Comparison of ENCODE assay signal across 8 cellular contexts in the genomic region with DNA sequence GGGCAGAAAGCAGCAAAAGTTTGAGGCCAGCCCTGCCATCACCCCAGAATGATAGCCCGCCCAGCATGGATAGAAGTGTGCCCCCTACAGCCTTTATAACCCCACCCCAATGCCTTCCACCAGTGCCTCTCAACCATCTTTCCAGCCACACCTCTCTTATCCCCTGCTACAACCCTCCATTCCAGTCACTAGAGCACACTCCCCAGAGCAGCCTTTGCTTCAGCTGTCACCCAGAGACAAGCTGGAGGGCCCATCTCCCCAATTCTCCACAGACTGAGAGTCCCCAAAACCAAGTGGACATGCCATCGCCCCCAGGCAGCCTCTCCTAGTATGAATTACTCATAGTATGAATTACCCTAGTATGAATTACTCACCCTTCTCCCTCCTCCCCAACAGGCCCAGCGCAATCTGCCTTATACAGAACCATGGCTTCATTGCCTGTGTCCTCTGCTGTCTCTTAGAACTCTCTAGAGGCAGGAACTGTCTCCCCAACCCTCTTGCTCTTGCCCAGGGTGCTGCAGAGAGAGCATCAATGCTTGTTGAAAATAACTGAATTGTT. TPM values are rescaled to one million over a fixed set of nuclear protein-coding genes. Genes with fewer than 3 reads are reported as not detected.
DNase-seq lines count a peak whose midpoint lies in the region; FAIRE-seq and TF ChIP-seq lines count a peak whose summit lies in the region.
"Had no signal": no experiment of that assay in that cellular context is flagged by ENCODE, and none has a peak within 500 bp of the region (broad histone marks: within the 10 kb centered on the region; RNA-seq: fewer than 3 reads in every experiment).

No MANE protein-coding gene starts in this region.

- H3K4me2 ChIP-seq in keratinocyte (ENCODE audit: control insufficient read depth, extremely low read depth, insufficient read depth, low read depth, low read length): peak overlapping the region; percentile 17

- no peaks in the 10 kb centered on the region for H3K9me3 Mint-ChIP-seq in activated T-helper 1 cell treated with anti-CD3 and anti-CD28 coated beads, Interleukin-12 subunit alpha, Interleukin-12 subunit beta, Interleukin-2, Interleukin-4 antibody, amounts not matched to agents 30 ng/mL and 10 ng/mL and 1 ng/mL, durations not matched to agents 14 hours and 24 hours and 36 hours
- H3K9me3 Mint-ChIP-seq in stimulated activated naive CD8-positive, alpha-beta T cell treated with anti-CD3 and anti-CD28 coated beads, Interleukin-15, Interleukin-2, amounts not matched to agents 100 ng/mL and 50 ng/mL, for 24 hours: no peaks in the 10 kb centered on the region

- no peak for DNase-seq in activated T-helper 1 cell treated with anti-CD3 and anti-CD28 coated beads, Interleukin-12 subunit alpha, Interleukin-12 subunit beta, Interleukin-2, Interleukin-4 antibody, amounts not matched to agents 30 ng/mL and 10 ng/mL and 1 ng/mL, durations not matched to agents 14 hours and 24 hours and 36 hours (ENCODE audit: low spot score)
- DNase-seq in keratinocyte (ENCODE audit: low read depth, low spot score): no peak
- no peak for DNase-seq in NOMO-1 treated with DMSO at 0.1 percent for 48 hours (lab: John Stamatoyannopoulos, UW; ENCODE audit: unreplicated experiment)
- no peak for DNase-seq in midbrain (lab: John Stamatoyannopoulos, UW)
- DNase-seq in AG08396 (ENCODE audit: low spot score): no peak

- H3K4me1 ChIP-seq in HUES64 (ENCODE audit: insufficient read depth, low read length) (peaks cover 69% of the 10 kb centered on the region), keratinocyte (ENCODE audit: control insufficient read depth, extremely low read depth, insufficient read depth, low read length) (peaks cover 94% of the 10 kb centered on the region)

- FAIRE-seq in keratinocyte (lab: Jason Lieb, UNC): peak; percentile 83
- FAIRE-seq: colon had no signal

- no peaks in the 10 kb centered on the region for H3K27me3 ChIP-seq in HUES64 (ENCODE audit: insufficient read depth, low read length)
- no peaks in the 10 kb centered on the region for H3K27me3 ChIP-seq in keratinocyte (ENCODE audit: control insufficient read depth, extremely low read depth, insufficient read depth, low read length)

- H3K4me3 Mint-ChIP-seq in activated T-helper 1 cell treated with anti-CD3 and anti-CD28 coated beads, Interleukin-12 subunit alpha, Interleukin-12 subunit beta, Interleukin-2, Interleukin-4 antibody, amounts not matched to agents 30 ng/mL and 10 ng/mL and 1 ng/mL, durations not matched to agents 14 hours and 24 hours and 36 hours: peak overlapping the region; percentile 63
- peak overlapping the region; percentile 60 for H3K4me3 Mint-ChIP-seq in stimulated activated naive CD8-positive, alpha-beta T cell treated with anti-CD3 and anti-CD28 coated beads, Interleukin-15, Interleukin-2, amounts not matched to agents 100 ng/mL and 50 ng/mL, for 24 hours

- peaks cover 17% of the 10 kb centered on the region; the same call in 1 of the 2 replicates for H3K36me3 ChIP-seq in HUES64 (ENCODE audit: insufficient read depth, low read length)
- H3K36me3 ChIP-seq in keratinocyte (ENCODE audit: control insufficient read depth in 2 of 2, extremely low read depth in 1 of 2, insufficient read depth in 2 of 2, low read length in 2 of 2): peaks cover 31 to 50% of the 10 kb centered on the region in 2 experiments

- peaks cover 8% of the 10 kb centered on the region for H3K9me1 ChIP-seq in keratinocyte (ENCODE audit: control insufficient read depth, extremely low read depth, insufficient read depth, low read length)

- H3K27ac Mint-ChIP-seq in activated T-helper 1 cell treated with anti-CD3 and anti-CD28 coated beads, Interleukin-12 subunit alpha, Interleukin-12 subunit beta, Interleukin-2, Interleukin-4 antibody, amounts not matched to agents 30 ng/mL and 10 ng/mL and 1 ng/mL, durations not matched to agents 14 hours and 24 hours and 36 hours: peak overlapping the region; percentile 95
- peak overlapping the region; percentile 96 for H3K27ac Mint-ChIP-seq in stimulated activated naive CD8-positive, alpha-beta T cell treated with anti-CD3 and anti-CD28 coated beads, Interleukin-15, Interleukin-2, amounts not matched to agents 100 ng/mL and 50 ng/mL, for 24 hours

- H3K36me3 Mint-ChIP-seq in activated T-helper 1 cell treated with anti-CD3 and anti-CD28 coated beads, Interleukin-12 subunit alpha, Interleukin-12 subunit beta, Interleukin-2, Interleukin-4 antibody, amounts not matched to agents 30 ng/mL and 10 ng/mL and 1 ng/mL, durations not matched to agents 14 hours and 24 hours and 36 hours (ENCODE audit: low read depth): peaks cover 37% of the 10 kb centered on the region
- H3K36me3 Mint-ChIP-seq in stimulated activated naive CD8-positive, alpha-beta T cell treated with anti-CD3 and anti-CD28 coated beads, Interleukin-15, Interleukin-2, amounts not matched to agents 100 ng/mL and 50 ng/mL, for 24 hours (ENCODE audit: low read depth): peaks cover 62% of the 10 kb centered on the region

- peaks cover 98% of the 10 kb centered on the region for H3K79me2 ChIP-seq in keratinocyte (ENCODE audit: control insufficient read depth, insufficient read depth, low read length)

- peaks cover 90% of the 10 kb centered on the region for H4K20me1 ChIP-seq in keratinocyte (ENCODE audit: control insufficient read depth, extremely low read depth, insufficient read depth, low read length)

- no peak for TF ChIP-seq CTCF in keratinocyte (optimal IDR thresholded peaks at IDR 0.05 in 1 of 3, IDR thresholded peaks at IDR 0.05 in 1 of 3, conservative IDR thresholded peaks at IDR 0.05 in 1 of 3; ENCODE audit: extremely low read depth in 1 of 3, insufficient read depth in 2 of 3, low read length in 3 of 3)

- H3K27ac ChIP-seq in HUES64 (ENCODE audit: low read depth, low read length): peak overlapping the region; percentile 45
- peak overlapping the region; percentile 49 for H3K27ac ChIP-seq in keratinocyte (ENCODE audit: control insufficient read depth, insufficient read depth, low read length)

- no peaks in the 10 kb centered on the region for H3K27me3 Mint-ChIP-seq in activated T-helper 1 cell treated with anti-CD3 and anti-CD28 coated beads, Interleukin-12 subunit alpha, Interleukin-12 subunit beta, Interleukin-2, Interleukin-4 antibody, amounts not matched to agents 30 ng/mL and 10 ng/mL and 1 ng/mL, durations not matched to agents 14 hours and 24 hours and 36 hours (ENCODE audit: insufficient read depth)
- H3K27me3 Mint-ChIP-seq in stimulated activated naive CD8-positive, alpha-beta T cell treated with anti-CD3 and anti-CD28 coated beads, Interleukin-15, Interleukin-2, amounts not matched to agents 100 ng/mL and 50 ng/mL, for 24 hours: no peaks in the 10 kb centered on the region

- H3K9me3 ChIP-seq in HUES64 (ENCODE audit: insufficient read depth, low read depth, low read length): no peaks in the 10 kb centered on the region
- H3K9me3 ChIP-seq in keratinocyte (ENCODE audit: control insufficient read depth, low read depth, low read length): no peaks in the 10 kb centered on the region

- peaks cover 91% of the 10 kb centered on the region for H3K4me1 Mint-ChIP-seq in activated T-helper 1 cell treated with anti-CD3 and anti-CD28 coated beads, Interleukin-12 subunit alpha, Interleukin-12 subunit beta, Interleukin-2, Interleukin-4 antibody, amounts not matched to agents 30 ng/mL and 10 ng/mL and 1 ng/mL, durations not matched to agents 14 hours and 24 hours and 36 hours (ENCODE audit: low read depth)
- H3K4me1 Mint-ChIP-seq in stimulated activated naive CD8-positive, alpha-beta T cell treated with anti-CD3 and anti-CD28 coated beads, Interleukin-15, Interleukin-2, amounts not matched to agents 100 ng/mL and 50 ng/mL, for 24 hours (ENCODE audit: low read depth): peaks cover 100% of the 10 kb centered on the region

- H3K4me3 ChIP-seq in HUES64 (ENCODE audit: low read length) (no peak overlapping the region), keratinocyte (ENCODE audit: control insufficient read depth in 2 of 3, extremely low read depth in 1 of 3, insufficient read depth in 2 of 3, low read depth in 1 of 3, low read length in 3 of 3) (no peak overlapping the region)

- dilution Hi-C loops in keratinocyte (cut with MboI; ENCODE audit: extremely low pct_ligation_motif_present, low sequenced_read_pairs): no loop called here

- no peak overlapping the region; the same call in 1 of the 2 replicates for H3K9ac ChIP-seq in HUES64 (ENCODE audit: low read depth, low read length)
- no peak overlapping the region for H3K9ac ChIP-seq in keratinocyte (ENCODE audit: control insufficient read depth, extremely low read depth, insufficient read depth, low read length)

- H2AFZ ChIP-seq in keratinocyte (ENCODE audit: control insufficient read depth, low read length): no peak overlapping the region

- WGBS in HUES64: 97% methylated on average over 3 of the region's 3 CpGs

- intact Hi-C loops in activated T-helper 1 cell treated with anti-CD3 and anti-CD28 coated beads, Interleukin-12 subunit alpha, Interleukin-12 subunit beta, Interleukin-2, Interleukin-4 antibody, amounts not matched to agents 30 ng/mL and 10 ng/mL and 1 ng/mL, durations not matched to agents 14 hours and 24 hours and 36 hours (cut with micrococcal nuclease): loop anchor here (10.0 kb wide), 1 partner anchor 872 kb away; no protein-coding TSS in a partner anchor

RNA-seq across cellular contexts. Expression of a gene that starts 24.9 kb away (rescaled TPM):
- 117 TPM for polyA plus RNA-seq in HUES64 (2013, experiment 1 of 2)
- polyA plus RNA-seq in HUES64 (2013, experiment 2 of 2): 121 TPM
- total RNA-seq in activated T-helper 1 cell treated with anti-CD3 and anti-CD28 coated beads, Interleukin-12 subunit alpha, Interleukin-12 subunit beta, Interleukin-2, Interleukin-4 antibody, amounts not matched to agents 30 ng/mL and 10 ng/mL and 1 ng/mL, durations not matched to agents 14 hours and 24 hours and 36 hours: 618 and 639 TPM in 2 replicates
- 277 to 489 TPM (median 351 TPM) in 3 replicates for polyA plus RNA-seq in keratinocyte
- polyA plus RNA-seq in keratinocyte (2011; ENCODE audit: low read depth): 526 TPM
- 357 and 388 TPM in 2 replicates for polyA plus RNA-seq in keratinocyte (2011; cell fraction: cytosol; rRNA removed)
- 864 and 995 TPM in 2 replicates for polyA plus RNA-seq in keratinocyte (2011; cell fraction: nucleus; rRNA removed)
- polyA plus RNA-seq in keratinocyte (2012; ENCODE audit: low replicate concordance): 168 and 903 TPM in 2 replicates
- 752 to 1,882 TPM (median 1,066 TPM) in 3 replicates for polyA minus RNA-seq in keratinocyte
- 461 TPM for polyA minus RNA-seq in keratinocyte (2011; cell fraction: cytosol; rRNA and poly(A)+ RNA removed)
- 623 and 1,627 TPM in 2 replicates for polyA minus RNA-seq in keratinocyte (2011; cell fraction: nucleus; rRNA and poly(A)+ RNA removed)
